ENCODE assay signal across 19 cellular contexts in genomic region chr7:127317447-127317961, GRCh38.
A peak's percentile ranks its signal among the peaks of the same experiment; 100 is the strongest.
DNase-seq lines count a peak whose midpoint lies in the region; ATAC-seq, FAIRE-seq and TF ChIP-seq lines count a peak whose summit lies in the region.
"Had no signal": no experiment of that assay in that cellular context is flagged by ENCODE, and none has a peak within 500 bp of the region (broad histone marks: within the 10 kb centered on the region; RNA-seq: fewer than 3 reads in every experiment).

No MANE protein-coding gene starts in this region.

- H3K9me3 ChIP-seq in HepG2 (ENCODE audit: low read length) (peaks cover 6% of the 10 kb centered on the region; the same call in 1 of the 2 replicates), right lobe of liver (no peaks in the 10 kb centered on the region)

- POLR2A ChIA-PET in HepG2 (lab: Yijun Ruan, JAX) = no interaction called here

- no TSS peak for BruUV-seq in HepG2 (replicated peaks; lab: Mats Ljungman, UMichigan)

- TF ChIP-seq RAD21 in HepG2 (CRISPR knock-in tag; IDR thresholded peaks at IDR 0.05) = no peak

- CTCF ChIA-PET in HepG2 (lab: Yijun Ruan, JAX; ENCODE audit: low intra/inter-chr PET ratio, low total read pairs) = no interaction called here

- no peaks in the 10 kb centered on the region for H4K20me1 ChIP-seq in HepG2 (ENCODE audit: insufficient read depth, low read length)

- FAIRE-seq in HepG2 (lab: Jason Lieb, UNC) = no peak
- FAIRE-seq: G401.6, GM12892 had no signal

- no peak overlapping the region for H3K9ac ChIP-seq in HepG2 (ENCODE audit: insufficient read depth, low read depth, low read length)

- TF ChIP-seq POLR2A in HepG2 (IDR thresholded peaks at IDR 0.05; ENCODE audit: insufficient read depth in 1 of 2, low read depth in 2 of 2, low read length in 2 of 2) (no peak), right lobe of liver (IDR thresholded peaks at IDR 0.05) (no peak)

- no peaks in the 10 kb centered on the region for H3K79me2 ChIP-seq in HepG2 (ENCODE audit: insufficient read depth, low read length)

- in situ Hi-C loops in HepG2 (cut with HindIII; ENCODE audit: extremely low pct_ligation_motif_present, low pct_unique_long_range_greater_than_20kb) (no loop called here), brain microvascular endothelial cell (cut with HindIII; ENCODE audit: low pct_ligation_motif_present, low sequenced_read_pairs) (no loop called here)

- no peak for ATAC-seq in HepG2
- no peak for ATAC-seq in right lobe of liver
- ATAC-seq: Right ventricle myocardium inferior had no signal

- no peak overlapping the region for H2AFZ ChIP-seq in HepG2 (ENCODE audit: low read length)

- no peak overlapping the region for H3K4me2 ChIP-seq in HepG2 (ENCODE audit: low read depth, low read length)

- no peak overlapping the region for H3K4me3 ChIP-seq in HepG2 (replicated peaks in 1 of 3; ENCODE audit: insufficient read depth in 1 of 3, low read depth in 2 of 3, low read length in 3 of 3)
- no peak overlapping the region for H3K4me3 ChIP-seq in right lobe of liver
- H3K4me3 ChIP-seq in choroid plexus epithelial cell (ENCODE audit: low read depth, low read length) = no peak overlapping the region
- H3K4me3 ChIP-seq in brain microvascular endothelial cell (ENCODE audit: low read depth, low read length) = no peak overlapping the region

- H3K4me1 ChIP-seq in HepG2 (ENCODE audit: insufficient read depth, low read length) (no peaks in the 10 kb centered on the region), right lobe of liver (no peaks in the 10 kb centered on the region)

- TF ChIP-seq EP300 in HepG2 (IDR thresholded peaks at IDR 0.05; ENCODE audit: low read depth in 2 of 2, low read length in 2 of 2) = no peak
- TF ChIP-seq EP300 in HepG2 (CRISPR knock-in tag; IDR thresholded peaks at IDR 0.05; ENCODE audit: borderline replicate concordance) = no peak

- WGBS in HepG2 (ENCODE audit: low lambda C conversion rate) = 63% methylated on average over 1 of the region's 1 CpG
- 50% methylated on average over 1 of the region's 1 CpG for WGBS in right lobe of liver (ENCODE audit: insufficient coverage, low coverage, low lambda C conversion rate, missing lambda C conversion rate)

- no peak for DNase-seq in HepG2 (ENCODE audit: low spot score)
- DNase-seq in right lobe of liver = no peak
- peak; percentile 29 for DNase-seq in choroid plexus epithelial cell (ENCODE audit: low read depth)
- peak; percentile 40 for DNase-seq in foreskin melanocyte
- peak; percentile 16 for DNase-seq in stromal cell of bone marrow (ENCODE audit: low read depth)
- no peak for DNase-seq in SIG-M5 treated with dmso at 0.1 percent for 504 hours (lab: John Stamatoyannopoulos, UW; ENCODE audit: unreplicated experiment)
- DNase-seq in brain microvascular endothelial cell = no peak
- DNase-seq in NCI-H187 treated with DMSO at 0.1 percent for 48 hours (lab: John Stamatoyannopoulos, UW) = no peak
- DNase-seq: Calu3; CD4-positive, alpha-beta T cell; DMS79 treated with DMSO at 0.1 percent for 48 hours; HCEC 1CT; NCI-H1092 treated with DMSO at 0.1 percent for 48 hours; NCI-H1694 treated with DMSO at 0.1 percent for 48 hours; NCI-H446; NCI-H748 treated with DMSO at 0.1 percent for 48 hours had no signal

- TF ChIP-seq CTCF in HepG2 (CRISPR knock-in tag; IDR thresholded peaks at IDR 0.05) = no peak
- no peak for TF ChIP-seq CTCF in right lobe of liver (IDR thresholded peaks at IDR 0.05)
- TF ChIP-seq CTCF in choroid plexus epithelial cell (conservative IDR thresholded peaks at IDR 0.05; ENCODE audit: low read depth, low read length) = no peak
- no peak for TF ChIP-seq CTCF in brain microvascular endothelial cell (IDR thresholded peaks at IDR 0.05; ENCODE audit: low read depth, low read length, missing control alignments)

- intact Hi-C loops in HepG2 (cut with micrococcal nuclease; ENCODE audit: unreplicated experiment) (no loop called here), right lobe of liver (cut with DNase I) (no loop called here)

- H3K36me3 ChIP-seq in HepG2 (replicated peaks in 1 of 2; ENCODE audit: control insufficient read depth in 1 of 2, insufficient read depth in 2 of 2, low read length in 2 of 2) (no peaks in the 10 kb centered on the region), right lobe of liver (no peaks in the 10 kb centered on the region), brain microvascular endothelial cell (replicated peaks) (no peaks in the 10 kb centered on the region)

- H3K27me3 ChIP-seq in HepG2 (ENCODE audit: control insufficient read depth in 1 of 2, insufficient read depth in 2 of 2, low read length in 2 of 2) = no peaks in the 10 kb centered on the region
- no peaks in the 10 kb centered on the region for H3K27me3 ChIP-seq in right lobe of liver
- H3K27me3 ChIP-seq in brain microvascular endothelial cell (replicated peaks) = no peaks in the 10 kb centered on the region

- H3K27ac ChIP-seq in HepG2 (ENCODE audit: extremely low read length, insufficient read depth, low read length) (no peak overlapping the region), right lobe of liver (no peak overlapping the region), brain microvascular endothelial cell (no peak overlapping the region)

TF ChIP-seq in HepG2, 621 proteins besides CTCF, POLR2A, EP300 and RAD21:
- TF ChIP-seq MTA3 (CRISPR knock-in tag; IDR thresholded peaks at IDR 0.05) (no peak), ATF7 (IDR thresholded peaks at IDR 0.05) (peak; percentile 48), ATF7 (CRISPR knock-in tag; IDR thresholded peaks at IDR 0.05) (no peak)

Comparison
In these comparisons a context has a peak if more than half of its experiments do, and no peak if none do; other contexts are left out.
1. DNase-seq: peak in choroid plexus epithelial cell (single experiment), foreskin melanocyte (single experiment) and stromal cell of bone marrow (single experiment); none in HepG2 (single experiment), right lobe of liver (0 of 3), SIG-M5 treated with dmso at 0.1 percent for 504 hours (single experiment), brain microvascular endothelial cell (single experiment) and NCI-H187 treated with DMSO at 0.1 percent for 48 hours (single experiment).